Comparison of ENCODE assay signal across 9 cellular contexts in genomic region chr12:1531160-1531653, GRCh38.
DNase-seq lines count a peak whose midpoint lies in the region; ATAC-seq and TF ChIP-seq lines count a peak whose summit lies in the region.
"Had no signal": no experiment of that assay in that cellular context is flagged by ENCODE, and none has a peak within 500 bp of the region (broad histone marks: within the 10 kb centered on the region; RNA-seq: fewer than 3 reads in every experiment).

No MANE protein-coding gene starts in this region.

- H3K4me3 ChIP-seq in AG04449 (ENCODE audit: low read depth, low read length) (peak overlapping the region; percentile 67), colonic mucosa (peak overlapping the region; percentile 59), muscle layer of colon (ENCODE audit: low read depth in 1 of 2, low read length in 2 of 2) (peak overlapping the region; percentile 14 to 47)

- TF ChIP-seq EP300 in Ishikawa (IDR thresholded peaks at IDR 0.05; ENCODE audit: borderline replicate concordance), result no peak

- CTCF ChIA-PET in AG04449 (lab: Yijun Ruan, JAX), result no interaction called here

- intact Hi-C loops in colonic mucosa (cut with DNase I), result no loop called here

- H3K36me3 ChIP-seq in colonic mucosa (no peaks in the 10 kb centered on the region), muscle layer of colon (ENCODE audit: insufficient read depth, low read length) (no peaks in the 10 kb centered on the region)
- H3K36me3 ChIP-seq: adrenal gland had no signal

- no peak for ATAC-seq in HG02885 (IDR thresholded peaks at IDR 0.05; ENCODE audit: poor library complexity, unreplicated experiment)

- peaks cover 17% of the 10 kb centered on the region for H3K27me3 ChIP-seq in colonic mucosa
- peaks cover 14 to 29% of the 10 kb centered on the region in 2 donors for H3K27me3 ChIP-seq in muscle layer of colon (ENCODE audit: control insufficient read depth in 1 of 2, insufficient read depth in 2 of 2, low read length in 2 of 2)

- H3K27ac ChIP-seq in colonic mucosa (peak overlapping the region; percentile 36), muscle layer of colon (ENCODE audit: low read depth, low read length) (no peak overlapping the region)
- H3K27ac ChIP-seq: adrenal gland had no signal

- H3K9ac ChIP-seq in colonic mucosa (ENCODE audit: low read depth in 2 of 2, low read length in 2 of 2), result peak overlapping the region; percentile 40 to 56
- H3K9ac ChIP-seq in muscle layer of colon (ENCODE audit: low read length), result no peak overlapping the region

- DNase-seq in AG04449 (ENCODE audit: low read depth, low spot score) (no peak), colonic mucosa (no peak), occipital lobe (lab: John Stamatoyannopoulos, UW) (no peak), NCI-H2029 (lab: John Stamatoyannopoulos, UW) (no peak)
- DNase-seq in activated effector memory CD4-positive, alpha-beta T cell treated with anti-CD3 and anti-CD28 coated beads, Interleukin-2, amount 50 U/mL, for 16 hours, result no peak

- H3K4me1 ChIP-seq in colonic mucosa (no peaks in the 10 kb centered on the region), muscle layer of colon (ENCODE audit: insufficient read depth, low read length) (no peaks in the 10 kb centered on the region)

- H3K9me3 ChIP-seq in colonic mucosa (no peaks in the 10 kb centered on the region), muscle layer of colon (ENCODE audit: low read length) (no peaks in the 10 kb centered on the region)
- H3K9me3 ChIP-seq: adrenal gland had no signal

- TF ChIP-seq CTCF in AG04449 (IDR thresholded peaks at IDR 0.05; ENCODE audit: insufficient read depth, low read length, missing control alignments) (no peak), colonic mucosa (IDR thresholded peaks at IDR 0.05) (no peak)

- no peak for TF ChIP-seq RAD21 in Ishikawa (IDR thresholded peaks at IDR 0.05; ENCODE audit: low read depth)

- POLR2A ChIA-PET in AG04449 (lab: Yijun Ruan, JAX), result interaction anchor here (1.0 kb wide), 1 partner anchor 56 kb away, joined by 3 read pairs; no protein-coding TSS in a partner anchor

TF ChIP-seq in Ishikawa, 13 proteins besides CTCF, POLR2A, EP300 and RAD21:
- TF ChIP-seq TEAD4 (IDR thresholded peaks at IDR 0.05) (no peak), YY1 (IDR thresholded peaks at IDR 0.05; ENCODE audit: low read depth) (no peak), USF1 (IDR thresholded peaks at IDR 0.05) (no peak), TCF12 (IDR thresholded peaks at IDR 0.05; ENCODE audit: low read depth) (no peak), CREB1 (IDR thresholded peaks at IDR 0.05; ENCODE audit: low read depth) (no peak), TAF1 (IDR thresholded peaks at IDR 0.05; ENCODE audit: low read depth) (no peak), FOXM1 (IDR thresholded peaks at IDR 0.05; ENCODE audit: borderline replicate concordance, low read depth) (no peak), NFIC (IDR thresholded peaks at IDR 0.05) (no peak), EGR1 (IDR thresholded peaks at IDR 0.05) (no peak), REST (IDR thresholded peaks at IDR 0.05; ENCODE audit: low read depth) (no peak), CEBPB (IDR thresholded peaks at IDR 0.05) (no peak), ZBTB7A (IDR thresholded peaks at IDR 0.05; ENCODE audit: low read depth) (0 out of 2 replicates have a peak, but pooled peaks have one; percentile 25)
- TF ChIP-seq, protein P1, sequence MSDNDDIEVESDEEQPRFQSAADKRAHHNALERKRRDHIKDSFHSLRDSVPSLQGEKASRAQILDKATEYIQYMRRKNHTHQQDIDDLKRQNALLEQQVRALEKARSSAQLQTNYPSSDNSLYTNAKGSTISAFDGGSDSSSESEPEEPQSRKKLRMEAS (IDR thresholded peaks at IDR 0.05), result 0 out of 2 replicates have a peak, but pooled peaks have one; percentile 22
